ENCODE assay signal across 28 cellular contexts in the genomic region with DNA sequence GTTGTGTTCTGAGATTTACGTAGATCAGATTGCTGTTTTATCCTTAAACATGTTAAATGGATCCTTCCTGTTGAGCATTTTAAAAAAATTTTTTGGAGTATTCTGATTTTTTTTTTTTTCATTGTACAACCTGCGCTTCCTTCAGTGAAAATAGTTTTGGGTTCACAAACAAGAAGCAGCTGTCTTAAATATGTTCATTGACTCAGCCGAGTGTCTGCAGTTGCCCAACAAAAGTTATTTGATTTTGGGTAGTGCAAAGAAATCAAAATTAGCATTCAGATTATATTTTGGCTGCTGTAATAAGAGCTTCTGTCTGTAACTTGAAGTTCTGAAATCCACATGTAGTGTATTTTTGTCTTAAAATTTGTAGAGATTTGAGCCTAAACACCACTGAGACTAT.
"Had no signal": no experiment of that assay in that cellular context is flagged by ENCODE, and none has a peak within 500 bp of the region (broad histone marks: within the 10 kb centered on the region; RNA-seq: fewer than 3 reads in every experiment).

No MANE protein-coding gene starts in this region.

- H3K4me1 Mint-ChIP-seq: activated CD4-positive, alpha-beta memory T cell treated with anti-CD3 and anti-CD28 coated beads, Interleukin-2, amount 10 ng/mL, durations not matched to agents 7 days and 5 days had no signal

- ATAC-seq: activated T-helper 17 cell treated with anti-CD3 and anti-CD28 coated beads, Interleukin-2, amount 50 U/mL, for 72 hours; Panc1; Right ventricle myocardium inferior had no signal

- H3K27ac ChIP-seq: brain microvascular endothelial cell, cardiac muscle cell, SK-N-MC had no signal

- H3K9me3 Mint-ChIP-seq: activated B cell treated with CpG ODN at 0.5 μM for 24 hours; activated CD4-positive, alpha-beta memory T cell treated with anti-CD3 and anti-CD28 coated beads, Interleukin-2, amount 10 ng/mL, durations not matched to agents 7 days and 5 days; activated naive CD4-positive, alpha-beta T cell treated with anti-CD3 and anti-CD28 coated beads for 36 hours; activated T-helper 17 cell treated with anti-CD3 and anti-CD28 coated beads, Interleukin-2, amount 50 U/mL, for 72 hours had no signal

- H3K27me3 ChIP-seq: brain microvascular endothelial cell, cardiac muscle cell had no signal

- H3K27ac Mint-ChIP-seq: activated B cell treated with CpG ODN at 0.5 μM for 24 hours; activated CD4-positive, alpha-beta memory T cell treated with anti-CD3 and anti-CD28 coated beads, Interleukin-2, amount 10 ng/mL, durations not matched to agents 7 days and 5 days; activated naive CD4-positive, alpha-beta T cell treated with anti-CD3 and anti-CD28 coated beads for 36 hours; activated naive CD8-positive, alpha-beta T cell; activated T-helper 17 cell treated with anti-CD3 and anti-CD28 coated beads, Interleukin-2, amount 50 U/mL, for 72 hours had no signal

- H3K36me3 ChIP-seq: brain microvascular endothelial cell, cardiac muscle cell had no signal

- DNase-seq: activated B cell treated with CpG ODN at 0.5 μM for 24 hours; activated CD4-positive, alpha-beta memory T cell treated with anti-CD3 and anti-CD28 coated beads, Interleukin-2, amount 10 ng/mL, durations not matched to agents 7 days and 5 days; activated CD4-positive, alpha-beta T cell treated with anti-CD3 and anti-CD28 coated beads, Interleukin-2, amount 50 U/mL, for 1 hour; activated gamma-delta T cell; activated naive CD4-positive, alpha-beta T cell treated with anti-CD3 and anti-CD28 coated beads for 36 hours; activated T-cell treated with anti-CD3 and anti-CD28 coated beads for 4 hours; activated T-cell treated with anti-CD3 and anti-CD28 coated beads, Interleukin-2, amount 50 U/mL, for 48 hours; brain microvascular endothelial cell; Karpas-422; MM.1S; NCI-H1105; NCI-H1436; NCI-H1694 treated with DMSO at 0.1 percent for 48 hours; NCI-H2029 treated with DMSO at 0.1 percent for 48 hours; NCI-H345; NCI-H510A; NCI-H526 treated with DMSO at 0.1 percent for 48 hours; NCI-H82; NK-92 treated with Interleukin-12 subunit alpha and Interleukin-12 subunit beta, amount 100 ng/mL, for 24 hours; OCI-M1; RPMI8226; SW 1271 had no signal

- H3K27me3 Mint-ChIP-seq: activated B cell treated with CpG ODN at 0.5 μM for 24 hours; activated CD4-positive, alpha-beta memory T cell treated with anti-CD3 and anti-CD28 coated beads, Interleukin-2, amount 10 ng/mL, durations not matched to agents 7 days and 5 days; activated naive CD8-positive, alpha-beta T cell; activated T-helper 17 cell treated with anti-CD3 and anti-CD28 coated beads, Interleukin-2, amount 50 U/mL, for 72 hours had no signal

- H3K4me3 ChIP-seq: cardiac muscle cell, SK-N-MC had no signal

- H3K4me3 Mint-ChIP-seq: activated B cell treated with CpG ODN at 0.5 μM for 24 hours; activated CD4-positive, alpha-beta memory T cell treated with anti-CD3 and anti-CD28 coated beads, Interleukin-2, amount 10 ng/mL, durations not matched to agents 7 days and 5 days; activated naive CD4-positive, alpha-beta T cell treated with anti-CD3 and anti-CD28 coated beads for 36 hours; activated naive CD8-positive, alpha-beta T cell; activated T-helper 17 cell treated with anti-CD3 and anti-CD28 coated beads, Interleukin-2, amount 50 U/mL, for 72 hours had no signal
